In genomic region chr2:191150121-191150450, GRCh38 we compare ENCODE assay signal across 8 cellular contexts. TPM values are rescaled to one million over a fixed set of nuclear protein-coding genes. Genes with fewer than 3 reads are reported as not detected.
DNase-seq lines count a peak whose midpoint lies in the region; ATAC-seq, FAIRE-seq and TF ChIP-seq lines count a peak whose summit lies in the region.

No MANE protein-coding gene starts in this region.

- H4K20me1 ChIP-seq in endothelial cell of umbilical vein (replicated peaks; ENCODE audit: control insufficient read depth, extremely low read depth, insufficient read depth, low read length) = no peaks in the 10 kb centered on the region

- CTCF ChIA-PET in endothelial cell of umbilical vein (lab: Charles Lee) = interaction anchor here (0.7 to 7.5 kb wide), 4 partner anchors 15 to 99 kb away, joined by 3 to 358 read pairs (median 4); no protein-coding TSS in a partner anchor

- dilution Hi-C loops in endothelial cell of umbilical vein (cut with MboI; ENCODE audit: extremely low pct_ligation_motif_present, low sequenced_read_pairs) = no loop called here

- H3K9me1 ChIP-seq in endothelial cell of umbilical vein (replicated peaks; ENCODE audit: control insufficient read depth, extremely low read depth, insufficient read depth, low read length) = no peaks in the 10 kb centered on the region

- H3K9ac ChIP-seq in endothelial cell of umbilical vein (replicated peaks; ENCODE audit: extremely low read depth, insufficient read depth, low read length) = no peak overlapping the region

- TF ChIP-seq CTCF in NB4 (IDR thresholded peaks at IDR 0.05; ENCODE audit: low read depth, low read length) (no peak), endothelial cell of umbilical vein (IDR thresholded peaks at IDR 0.05; ENCODE audit: extremely low read depth in 1 of 2, insufficient read depth in 1 of 2, low read depth in 1 of 2, low read length in 2 of 2) (no peak), pancreas (IDR thresholded peaks at IDR 0.05) (no peak)

- no peaks in the 10 kb centered on the region for H3K79me2 ChIP-seq in endothelial cell of umbilical vein (ENCODE audit: control insufficient read depth, insufficient read depth, low read length)

- POLR2A ChIA-PET in endothelial cell of umbilical vein (lab: Charles Lee) = no interaction called here

- ATAC-seq in GM21786 (IDR thresholded peaks at IDR 0.05; ENCODE audit: unreplicated experiment) = peak; percentile 29
- peak; percentile 25 to 33 (median 30) for ATAC-seq in pancreas

- BruUV-seq in endothelial cell of umbilical vein (replicated peaks; lab: Mats Ljungman, UMichigan) = no TSS peak

- H3K27me3 ChIP-seq in endothelial cell of umbilical vein (ENCODE audit: control insufficient read depth in 2 of 2, insufficient read depth in 2 of 2, low read length in 2 of 2) (peaks cover 3 to 6% of the 10 kb centered on the region in 2 experiments), pancreas (no peaks in the 10 kb centered on the region)

- H3K27ac ChIP-seq in endothelial cell of umbilical vein (ENCODE audit: insufficient read depth, low read depth, low read length) (no peak overlapping the region), pancreas (peak overlapping the region in 1 of 4 donors; percentile 45)

- H2AFZ ChIP-seq in endothelial cell of umbilical vein (ENCODE audit: low read depth, low read length) = peak overlapping the region; percentile 77

- FAIRE-seq in endothelial cell of umbilical vein (lab: Jason Lieb, UNC) (peak; percentile 62), pancreas (lab: Jason Lieb, UNC) (no peak)

- H3K4me2 ChIP-seq in endothelial cell of umbilical vein (ENCODE audit: insufficient read depth, low read length) = peak overlapping the region; percentile 82

- DNase-seq in NB4 (ENCODE audit: low read depth) (no peak), endothelial cell of umbilical vein (ENCODE audit: low read depth, low spot score) (no peak), pancreas (no peak), NCI-H2107 (lab: John Stamatoyannopoulos, UW) (no peak), NCI-H2171 treated with DMSO at 0.1 percent for 48 hours (lab: John Stamatoyannopoulos, UW) (no peak), HuH-7 (ENCODE audit: low spot score) (no peak)

- TF ChIP-seq POLR2A in NB4 (IDR thresholded peaks at IDR 0.05; ENCODE audit: extremely low read depth, insufficient read length) (no peak), endothelial cell of umbilical vein (IDR thresholded peaks at IDR 0.05; ENCODE audit: low read depth, low read length) (no peak)

- intact Hi-C loops in endothelial cell of umbilical vein (cut with micrococcal nuclease) = no loop called here
- intact Hi-C loops in pancreas (cut with DNase I) = loop anchor here in 1 of 3 donors (10.0 kb wide), 1 partner anchor 95 kb away; no protein-coding TSS in a partner anchor

- H3K4me1 ChIP-seq in endothelial cell of umbilical vein (ENCODE audit: control insufficient read depth, extremely low read depth, insufficient read depth, low read length) (no peaks in the 10 kb centered on the region), pancreas (peaks cover 0 to 3% (median 0%) of the 10 kb centered on the region in 3 donors)

- peak overlapping the region; percentile 69 for H3K4me3 ChIP-seq in GM08714 (ENCODE audit: low read length)
- H3K4me3 ChIP-seq in NB4 (ENCODE audit: low read depth, low read length) = peak overlapping the region; percentile 56
- peak overlapping the region; percentile 13 to 54 (median 45) for H3K4me3 ChIP-seq in endothelial cell of umbilical vein (replicated peaks in 1 of 3; ENCODE audit: insufficient read depth in 1 of 3, low read depth in 1 of 3, low read length in 3 of 3)
- peak overlapping the region; percentile 9 to 57 (median 32) for H3K4me3 ChIP-seq in pancreas

- WGBS in pancreas, 2 donors = 50% methylated on average over 6 of the region's 6 CpGs

- no peaks in the 10 kb centered on the region for H3K36me3 ChIP-seq in endothelial cell of umbilical vein (ENCODE audit: control insufficient read depth in 2 of 2, extremely low read depth in 1 of 2, insufficient read depth in 2 of 2, low read length in 2 of 2)
- no peaks in the 10 kb centered on the region for H3K36me3 ChIP-seq in pancreas

- H3K9me3 ChIP-seq in endothelial cell of umbilical vein (replicated peaks; ENCODE audit: control insufficient read depth, insufficient read depth, low read length) = no peaks in the 10 kb centered on the region
- H3K9me3 ChIP-seq in pancreas = no peaks in the 10 kb centered on the region

TF ChIP-seq in endothelial cell of umbilical vein, 7 proteins besides CTCF, POLR2A, EP300 and RAD21:
- TF ChIP-seq GATA2 (IDR thresholded peaks at IDR 0.05; ENCODE audit: insufficient read depth, insufficient read length, low read depth, low read length) = no peak
- TF ChIP-seq FOS (IDR thresholded peaks at IDR 0.05; ENCODE audit: borderline replicate concordance, insufficient read depth, low read length) = no peak
- TF ChIP-seq EZH2 (IDR thresholded peaks at IDR 0.05; ENCODE audit: borderline replicate concordance, low read depth, low read length, severe bottlenecking) = no peak
- TF ChIP-seq MYC (IDR thresholded peaks at IDR 0.05; ENCODE audit: low read depth, low read length) = no peak
- no peak for TF ChIP-seq MAX (IDR thresholded peaks at IDR 0.05; ENCODE audit: insufficient read depth, insufficient read length)
- TF ChIP-seq JUN (IDR thresholded peaks at IDR 0.05; ENCODE audit: borderline replicate concordance, insufficient read depth, insufficient read length, low read depth) = no peak
- TF ChIP-seq POLR2AphosphoS5 (IDR thresholded peaks at IDR 0.05; ENCODE audit: insufficient read depth, low read depth, low read length) = no peak

RNA-seq across cellular contexts. Expression of gene STAT4, which starts 0.7 kb away (rescaled TPM):
- total RNA-seq in endothelial cell of umbilical vein (0.46 and 0.88 TPM in 2 replicates), pancreas (1 to 10 TPM in 5 of 6 donors, under 1 TPM in 1; 0.60 to 2.5 (median 1.4) TPM)
- polyA plus RNA-seq in endothelial cell of umbilical vein (0.97 and 1.2 TPM in 2 replicates), pancreas (1 to 10 TPM; 2.0 to 6.4 TPM)
- 1.3 and 1.5 TPM in 2 replicates for polyA plus RNA-seq in endothelial cell of umbilical vein (2011; cell fraction: cytosol; rRNA removed)
- polyA plus RNA-seq in endothelial cell of umbilical vein (2011; cell fraction: nucleus; rRNA removed) = 5.6 and 6.0 TPM in 2 replicates
- 0.58 and 0.76 TPM in 2 replicates for polyA plus RNA-seq in endothelial cell of umbilical vein (2012)
- polyA minus RNA-seq in endothelial cell of umbilical vein = 1.3 and 2.0 TPM in 2 replicates
- not detected for polyA minus RNA-seq in endothelial cell of umbilical vein (2011; cell fraction: cytosol; rRNA and poly(A)+ RNA removed)
- polyA minus RNA-seq in endothelial cell of umbilical vein (2011; cell fraction: nucleus; rRNA and poly(A)+ RNA removed) = 7.3 and 7.5 TPM in 2 replicates
